Comparison of ENCODE assay signal across 2 cellular contexts in the genomic region with DNA sequence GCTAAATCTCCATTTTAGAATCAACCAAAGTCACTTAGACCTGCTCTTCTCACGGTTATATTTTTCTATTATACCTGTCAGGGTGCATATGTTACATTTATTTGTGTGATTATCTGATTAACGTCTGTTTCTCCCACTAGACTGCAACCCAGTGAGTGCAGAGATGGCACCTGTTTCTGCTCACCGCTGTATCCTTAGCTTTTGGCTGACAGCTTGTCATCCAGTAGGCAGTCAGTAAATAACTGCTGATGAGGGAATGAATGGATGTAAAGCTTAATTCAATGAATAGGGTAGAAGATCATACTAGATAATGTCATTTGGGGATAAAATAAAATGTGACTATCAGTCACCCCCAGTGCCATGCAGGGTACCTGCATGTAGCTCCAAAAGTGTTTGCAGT.
TF ChIP-seq lines count a peak whose summit lies in the region.

No MANE protein-coding gene starts in this region.

TF ChIP-seq in HCT116, 20 proteins besides CTCF, POLR2A, EP300 and RAD21:
- TF ChIP-seq, protein P1, sequence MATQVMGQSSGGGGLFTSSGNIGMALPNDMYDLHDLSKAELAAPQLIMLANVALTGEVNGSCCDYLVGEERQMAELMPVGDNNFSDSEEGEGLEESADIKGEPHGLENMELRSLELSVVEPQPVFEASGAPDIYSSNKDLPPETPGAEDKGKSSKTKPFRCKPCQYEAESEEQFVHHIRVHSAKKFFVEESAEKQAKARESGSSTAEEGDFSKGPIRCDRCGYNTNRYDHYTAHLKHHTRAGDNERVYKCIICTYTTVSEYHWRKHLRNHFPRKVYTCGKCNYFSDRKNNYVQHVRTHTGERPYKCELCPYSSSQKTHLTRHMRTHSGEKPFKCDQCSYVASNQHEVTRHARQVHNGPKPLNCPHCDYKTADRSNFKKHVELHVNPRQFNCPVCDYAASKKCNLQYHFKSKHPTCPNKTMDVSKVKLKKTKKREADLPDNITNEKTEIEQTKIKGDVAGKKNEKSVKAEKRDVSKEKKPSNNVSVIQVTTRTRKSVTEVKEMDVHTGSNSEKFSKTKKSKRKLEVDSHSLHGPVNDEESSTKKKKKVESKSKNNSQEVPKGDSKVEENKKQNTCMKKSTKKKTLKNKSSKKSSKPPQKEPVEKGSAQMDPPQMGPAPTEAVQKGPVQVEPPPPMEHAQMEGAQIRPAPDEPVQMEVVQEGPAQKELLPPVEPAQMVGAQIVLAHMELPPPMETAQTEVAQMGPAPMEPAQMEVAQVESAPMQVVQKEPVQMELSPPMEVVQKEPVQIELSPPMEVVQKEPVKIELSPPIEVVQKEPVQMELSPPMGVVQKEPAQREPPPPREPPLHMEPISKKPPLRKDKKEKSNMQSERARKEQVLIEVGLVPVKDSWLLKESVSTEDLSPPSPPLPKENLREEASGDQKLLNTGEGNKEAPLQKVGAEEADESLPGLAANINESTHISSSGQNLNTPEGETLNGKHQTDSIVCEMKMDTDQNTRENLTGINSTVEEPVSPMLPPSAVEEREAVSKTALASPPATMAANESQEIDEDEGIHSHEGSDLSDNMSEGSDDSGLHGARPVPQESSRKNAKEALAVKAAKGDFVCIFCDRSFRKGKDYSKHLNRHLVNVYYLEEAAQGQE (IDR thresholded peaks at IDR 0.05; ENCODE audit: low read depth): no peak
- no peak for TF ChIP-seq EZH2phosphoT487 (IDR thresholded peaks at IDR 0.05; ENCODE audit: borderline replicate concordance)
TF ChIP-seq in HCT116: peak in this region for 0.

TF ChIP-seq in SK-N-SH, 30 proteins besides CTCF, POLR2A, EP300 and RAD21 (continued from another document):
- TF ChIP-seq, protein P1 (IDR thresholded peaks at IDR 0.05; ENCODE audit: low read depth, low read length): no peak
- TF ChIP-seq, protein P2, sequence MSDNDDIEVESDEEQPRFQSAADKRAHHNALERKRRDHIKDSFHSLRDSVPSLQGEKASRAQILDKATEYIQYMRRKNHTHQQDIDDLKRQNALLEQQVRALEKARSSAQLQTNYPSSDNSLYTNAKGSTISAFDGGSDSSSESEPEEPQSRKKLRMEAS (IDR thresholded peaks at IDR 0.05; ENCODE audit: low read depth): no peak
- TF ChIP-seq, protein P3, sequence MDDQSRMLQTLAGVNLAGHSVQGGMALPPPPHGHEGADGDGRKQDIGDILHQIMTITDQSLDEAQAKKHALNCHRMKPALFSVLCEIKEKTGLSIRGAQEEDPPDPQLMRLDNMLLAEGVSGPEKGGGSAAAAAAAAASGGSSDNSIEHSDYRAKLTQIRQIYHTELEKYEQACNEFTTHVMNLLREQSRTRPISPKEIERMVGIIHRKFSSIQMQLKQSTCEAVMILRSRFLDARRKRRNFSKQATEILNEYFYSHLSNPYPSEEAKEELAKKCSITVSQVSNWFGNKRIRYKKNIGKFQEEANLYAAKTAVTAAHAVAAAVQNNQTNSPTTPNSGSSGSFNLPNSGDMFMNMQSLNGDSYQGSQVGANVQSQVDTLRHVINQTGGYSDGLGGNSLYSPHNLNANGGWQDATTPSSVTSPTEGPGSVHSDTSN (IDR thresholded peaks at IDR 0.05): no peak
- TF ChIP-seq RFX5 (IDR thresholded peaks at IDR 0.05; ENCODE audit: low read length) (no peak), EZH2phosphoT487 (IDR thresholded peaks at IDR 0.05; ENCODE audit: borderline replicate concordance, low read depth) (no peak), RXRA (IDR thresholded peaks at IDR 0.05; ENCODE audit: borderline replicate concordance, low read depth) (no peak), TAF1 (IDR thresholded peaks at IDR 0.05; ENCODE audit: borderline replicate concordance, low read depth, low read length) (no peak), TEAD4 (IDR thresholded peaks at IDR 0.05; ENCODE audit: borderline replicate concordance, insufficient read depth) (no peak)
- TF ChIP-seq, protein P4, sequence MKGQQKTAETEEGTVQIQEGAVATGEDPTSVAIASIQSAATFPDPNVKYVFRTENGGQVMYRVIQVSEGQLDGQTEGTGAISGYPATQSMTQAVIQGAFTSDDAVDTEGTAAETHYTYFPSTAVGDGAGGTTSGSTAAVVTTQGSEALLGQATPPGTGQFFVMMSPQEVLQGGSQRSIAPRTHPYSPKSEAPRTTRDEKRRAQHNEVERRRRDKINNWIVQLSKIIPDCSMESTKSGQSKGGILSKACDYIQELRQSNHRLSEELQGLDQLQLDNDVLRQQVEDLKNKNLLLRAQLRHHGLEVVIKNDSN (IDR thresholded peaks at IDR 0.05; ENCODE audit: borderline replicate concordance, low read depth): no peak
